Comparison of ENCODE assay signal across 1 cellular context in the genomic region with DNA sequence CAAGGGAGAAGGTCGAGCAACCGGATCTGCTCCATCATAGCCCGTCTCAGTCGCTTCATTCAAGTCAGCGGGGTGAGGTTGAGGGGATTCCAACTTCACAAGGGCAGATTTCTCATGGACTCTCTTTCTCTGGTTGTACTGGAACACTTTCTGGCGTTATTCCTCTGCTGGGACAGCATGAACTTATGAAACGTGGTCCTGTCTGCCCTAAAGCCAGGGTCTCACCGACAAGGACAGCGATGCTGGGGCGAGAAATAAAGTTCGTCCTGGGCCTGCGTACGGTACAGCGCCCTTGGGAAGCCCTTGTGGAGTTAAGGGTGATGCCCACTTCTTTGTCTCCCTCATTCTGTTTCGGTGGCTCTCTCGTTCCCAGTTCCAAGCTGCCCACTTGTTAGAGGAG.
TF ChIP-seq lines count a peak whose summit lies in the region.

No MANE protein-coding gene starts in this region.

TF ChIP-seq in HEK293, 187 proteins besides CTCF, POLR2A, EP300 and RAD21 (continued from another document):
- TF ChIP-seq, protein P1, sequence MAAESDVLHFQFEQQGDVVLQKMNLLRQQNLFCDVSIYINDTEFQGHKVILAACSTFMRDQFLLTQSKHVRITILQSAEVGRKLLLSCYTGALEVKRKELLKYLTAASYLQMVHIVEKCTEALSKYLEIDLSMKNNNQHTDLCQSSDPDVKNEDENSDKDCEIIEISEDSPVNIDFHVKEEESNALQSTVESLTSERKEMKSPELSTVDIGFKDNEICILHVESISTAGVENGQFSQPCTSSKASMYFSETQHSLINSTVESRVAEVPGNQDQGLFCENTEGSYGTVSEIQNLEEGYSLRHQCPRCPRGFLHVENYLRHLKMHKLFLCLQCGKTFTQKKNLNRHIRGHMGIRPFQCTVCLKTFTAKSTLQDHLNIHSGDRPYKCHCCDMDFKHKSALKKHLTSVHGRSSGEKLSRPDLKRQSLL (tag by site-specific recombination; IDR thresholded peaks at IDR 0.05), result peak; percentile 62; the same call in 1 of the 2 replicates
TF ChIP-seq in HEK293: peak in this region for 1.
